24 cellular contexts compared by ENCODE assay signal in genomic region chr1:1487701-1488100, GRCh38. TPM values are rescaled to one million over a fixed set of nuclear protein-coding genes. Genes with fewer than 3 reads are reported as not detected.
DNase-seq lines count a peak whose midpoint lies in the region; ATAC-seq, FAIRE-seq and TF ChIP-seq lines count a peak whose summit lies in the region.
"Had no signal": no experiment of that assay in that cellular context is flagged by ENCODE, and none has a peak within 500 bp of the region (broad histone marks: within the 10 kb centered on the region; RNA-seq: fewer than 3 reads in every experiment).

No MANE protein-coding gene starts in this region.

- 95% methylated on average over 14 of the region's 18 CpGs for WGBS in K562 (ENCODE audit: insufficient coverage, low coverage, missing lambda C conversion rate)
- no CpG with 5 or more reads among the region's 18 CpGs for WGBS in neuronal stem cell (ENCODE audit: extremely low coverage in 2 of 2, insufficient read length in 2 of 2, insufficient replicate concordance in 1 of 2), 2 donors

- no peaks in the 10 kb centered on the region for H3K79me1 ChIP-seq in neuronal stem cell (ENCODE audit: low read depth, low read length)

- no peak for ATAC-seq in K562
- ATAC-seq in GM23338, result no peak
- ATAC-seq: A549; CD8-positive, alpha-beta T cell had no signal

- peak overlapping the region; percentile 65 for H4K8ac ChIP-seq in neuronal stem cell (ENCODE audit: low read depth, low read length)

- H3K4me2 ChIP-seq in K562 (ENCODE audit: insufficient read depth, low read length), result no peak overlapping the region
- H3K4me2 ChIP-seq in neuronal stem cell (ENCODE audit: insufficient read depth, low read length, poor library complexity, severe bottlenecking), result no peak overlapping the region
- H3K4me2 ChIP-seq in GM23338, result no peak overlapping the region
- H3K4me2 ChIP-seq: A549; BLaER1 treated with 17β-estradiol and CSF1 and Interleukin-3, amounts not matched to agents 10 nM and 100 nM had no signal

- TF ChIP-seq EP300 in K562 (IDR thresholded peaks at IDR 0.05; ENCODE audit: low read length), result no peak

- H3K9ac ChIP-seq in K562 (ENCODE audit: insufficient read depth in 1 of 2, low read depth in 2 of 2, low read length in 2 of 2), result no peak overlapping the region
- H3K9ac ChIP-seq in neuronal stem cell (ENCODE audit: low read depth, low read length, poor library complexity), result no peak overlapping the region
- H3K9ac ChIP-seq: BLaER1 treated with 17β-estradiol and CSF1 and Interleukin-3, amounts not matched to agents 10 nM and 100 nM had no signal

- H2AK5ac ChIP-seq in neuronal stem cell (ENCODE audit: low read depth, low read length), result no peak overlapping the region

- in situ Hi-C loops in K562 (cut with MboI), result no loop called here
- in situ Hi-C loops in brain microvascular endothelial cell (cut with HindIII; ENCODE audit: low pct_ligation_motif_present, low sequenced_read_pairs), result no loop called here

- H3K9me2 ChIP-seq in GM23338 (ENCODE audit: insufficient read depth), result no peaks in the 10 kb centered on the region

- 0 out of 2 replicates have a peak, but pooled peaks cover 11% of the 10 kb centered on the region for H3F3A ChIP-seq in GM23338 (replicated peaks; ENCODE audit: low read depth)

- no peak overlapping the region for H2BK120ac ChIP-seq in neuronal stem cell (ENCODE audit: low read depth, low read length)

- no peak overlapping the region for H3K14ac ChIP-seq in neuronal stem cell (ENCODE audit: low read length)

- TF ChIP-seq CTCF in RWPE1 (conservative IDR thresholded peaks at IDR 0.05; ENCODE audit: low read depth), result no peak
- TF ChIP-seq CTCF in K562 (IDR thresholded peaks at IDR 0.05 in 2 of 3, conservative IDR thresholded peaks at IDR 0.05 in 1 of 3; ENCODE audit: insufficient read depth in 2 of 3, low read depth in 1 of 3, low read length in 3 of 3), result no peak
- no peak for TF ChIP-seq CTCF in brain microvascular endothelial cell (IDR thresholded peaks at IDR 0.05; ENCODE audit: low read depth, low read length, missing control alignments)
- no peak for TF ChIP-seq CTCF in GM23338 (conservative IDR thresholded peaks at IDR 0.05; ENCODE audit: low read depth in 2 of 2)

- H3K4me1 ChIP-seq in K562 (replicated peaks in 1 of 2; ENCODE audit: control insufficient read depth in 2 of 2, insufficient read depth in 2 of 2, low read length in 2 of 2) (peaks cover 0 to 7% of the 10 kb centered on the region in 2 experiments; a peak in 1 of 5 replicates), neuronal stem cell (ENCODE audit: control insufficient read depth in 2 of 2, insufficient read depth in 1 of 2, low read depth in 1 of 2, low read length in 2 of 2) (no peaks in the 10 kb centered on the region), GM23338 (ENCODE audit: insufficient read depth) (no peaks in the 10 kb centered on the region)
- H3K4me1 ChIP-seq: A549, Caco-2 had no signal

- no peak for DNase-seq in activated naive CD4-positive, alpha-beta T cell treated with Interleukin-2 at 50 U/mL for 16 hours
- DNase-seq in RWPE1 (ENCODE audit: low spot score) (no peak), K562 (ENCODE audit: extremely low read depth in 1 of 4, low spot score in 3 of 4) (no peak), neuronal stem cell (ENCODE audit: low spot score) (no peak), brain microvascular endothelial cell (no peak), GM23338 (ENCODE audit: low spot score) (no peak)
- DNase-seq: AML-193; Caco-2; Calu3; CD4-positive, alpha-beta T cell; CD8-positive, alpha-beta T cell; DMS79 treated with DMSO at 0.1 percent for 48 hours; GF-D8 had no signal

- H3K4me3 ChIP-seq in K562 (no peak overlapping the region), neuronal stem cell (ENCODE audit: low read length in 2 of 2) (no peak overlapping the region), brain microvascular endothelial cell (ENCODE audit: low read depth, low read length) (no peak overlapping the region), GM23338 (no peak overlapping the region)
- H3K4me3 ChIP-seq: A549; BLaER1 treated with 17β-estradiol and CSF1 and Interleukin-3, amounts not matched to agents 10 nM and 100 nM had no signal

- no peak overlapping the region for H3K4me3 Mint-ChIP-seq in activated naive CD4-positive, alpha-beta T cell treated with anti-CD3 and anti-CD28 coated beads, Interleukin-2, amount 50 U/mL, for 24 hours
- H3K4me3 Mint-ChIP-seq in GM23338, result no peak overlapping the region
- H3K4me3 Mint-ChIP-seq: B cell; CD4-positive, alpha-beta T cell; CD8-positive, alpha-beta T cell had no signal

- H2BK5ac ChIP-seq in neuronal stem cell (ENCODE audit: low read length), result no peak overlapping the region

- H3K27ac Mint-ChIP-seq in activated naive CD4-positive, alpha-beta T cell treated with anti-CD3 and anti-CD28 coated beads, Interleukin-2, amount 50 U/mL, for 24 hours, result peak overlapping the region; percentile 30
- no peak overlapping the region for H3K27ac Mint-ChIP-seq in GM23338
- H3K27ac Mint-ChIP-seq: B cell; CD4-positive, alpha-beta T cell; CD8-positive, alpha-beta T cell had no signal

- H3K27ac ChIP-seq in RWPE1 (peak overlapping the region; percentile 5; the same call in 1 of the 2 replicates), K562 (ENCODE audit: extremely low read depth, low read depth, low read length) (no peak overlapping the region), neuronal stem cell (replicated peaks; ENCODE audit: low read length) (no peak overlapping the region), brain microvascular endothelial cell (no peak overlapping the region), GM23338 (ENCODE audit: low read depth) (no peak overlapping the region)
- H3K27ac ChIP-seq: 22Rv1; A549; BLaER1 treated with 17β-estradiol and CSF1 and Interleukin-3, amounts not matched to agents 10 nM and 100 nM; C4-2B had no signal

- H3K27me3 Mint-ChIP-seq in activated naive CD4-positive, alpha-beta T cell treated with anti-CD3 and anti-CD28 coated beads, Interleukin-2, amount 50 U/mL, for 24 hours, result no peaks in the 10 kb centered on the region
- H3K27me3 Mint-ChIP-seq in GM23338 (ENCODE audit: insufficient read depth, low read depth, poor library complexity), result peaks cover 2% of the 10 kb centered on the region
- H3K27me3 Mint-ChIP-seq: B cell; CD4-positive, alpha-beta T cell had no signal

- no peak overlapping the region for H2BK12ac ChIP-seq in neuronal stem cell (ENCODE audit: low read length)

- peak overlapping the region; percentile 55 for H3K23ac ChIP-seq in neuronal stem cell (ENCODE audit: low read depth, low read length, poor library complexity)

- no peak overlapping the region for H2AFZ ChIP-seq in K562 (ENCODE audit: low read depth, low read length)
- no peak overlapping the region for H2AFZ ChIP-seq in neuronal stem cell (ENCODE audit: low read length)
- H2AFZ ChIP-seq in GM23338, result no peak overlapping the region

- H3K27me3 ChIP-seq in K562 (ENCODE audit: control insufficient read depth in 2 of 2, insufficient read depth in 2 of 2, low read length in 2 of 2) (no peaks in the 10 kb centered on the region; a peak in 1 of 5 replicates), neuronal stem cell (ENCODE audit: control insufficient read depth in 3 of 3, insufficient read depth in 3 of 3, low read depth in 1 of 3, low read length in 3 of 3) (no peaks in the 10 kb centered on the region), brain microvascular endothelial cell (replicated peaks) (no peaks in the 10 kb centered on the region), GM23338 (ENCODE audit: insufficient read depth) (no peaks in the 10 kb centered on the region)
- H3K27me3 ChIP-seq: BLaER1 treated with 17β-estradiol and CSF1 and Interleukin-3, amounts not matched to agents 10 nM and 100 nM had no signal

- H3K36me3 Mint-ChIP-seq in activated naive CD4-positive, alpha-beta T cell treated with anti-CD3 and anti-CD28 coated beads, Interleukin-2, amount 50 U/mL, for 24 hours, result peaks cover 5% of the 10 kb centered on the region
- H3K36me3 Mint-ChIP-seq in GM23338 (ENCODE audit: low read depth), result peaks cover 74% of the 10 kb centered on the region

- H4K20me1 ChIP-seq in K562 (replicated peaks; ENCODE audit: control insufficient read depth, insufficient read depth, low read length), result no peaks in the 10 kb centered on the region
- 0 out of 2 replicates have a peak, but pooled peaks cover 3% of the 10 kb centered on the region for H4K20me1 ChIP-seq in GM23338 (replicated peaks; ENCODE audit: insufficient read depth)

- H3K18ac ChIP-seq in neuronal stem cell (ENCODE audit: low read length), result no peak overlapping the region

- peaks cover 87% of the 10 kb centered on the region for H3K36me3 ChIP-seq in K562 (ENCODE audit: control insufficient read depth, insufficient read depth, low read length)
- H3K36me3 ChIP-seq in neuronal stem cell (replicated peaks in 1 of 2; ENCODE audit: control insufficient read depth in 2 of 2, insufficient read depth in 2 of 2, low read length in 2 of 2), result peaks cover 26 to 78% of the 10 kb centered on the region in 2 donors
- H3K36me3 ChIP-seq in brain microvascular endothelial cell (replicated peaks), result peaks cover 63% of the 10 kb centered on the region
- peaks cover 21% of the 10 kb centered on the region for H3K36me3 ChIP-seq in GM23338 (ENCODE audit: insufficient read depth)

- peaks cover 16% of the 10 kb centered on the region for H3K9me3 ChIP-seq in K562 (replicated peaks; ENCODE audit: control insufficient read depth, insufficient read depth, low read depth, low read length)
- H3K9me3 ChIP-seq in neuronal stem cell (replicated peaks in 1 of 2; ENCODE audit: control insufficient read depth in 2 of 2, insufficient read depth in 1 of 2, low read depth in 1 of 2, low read length in 2 of 2), result peaks cover 3 to 15% of the 10 kb centered on the region in 2 donors
- H3K9me3 ChIP-seq: A549, Caco-2 had no signal

- H3K79me2 ChIP-seq in K562 (ENCODE audit: control insufficient read depth, insufficient read depth, low read length) (no peaks in the 10 kb centered on the region), GM23338 (replicated peaks; ENCODE audit: insufficient read depth) (no peaks in the 10 kb centered on the region)

- H3K4me1 Mint-ChIP-seq in activated naive CD4-positive, alpha-beta T cell treated with anti-CD3 and anti-CD28 coated beads, Interleukin-2, amount 50 U/mL, for 24 hours, result no peaks in the 10 kb centered on the region
- H3K4me1 Mint-ChIP-seq in GM23338, result no peaks in the 10 kb centered on the region
- H3K4me1 Mint-ChIP-seq: B cell had no signal

- POLR2A ChIA-PET in RWPE1 (lab: Yijun Ruan, JAX; ENCODE audit: low non-redundant PET), result no interaction called here
- POLR2A ChIA-PET in K562 (lab: Yijun Ruan, JAX), result interaction anchor here (0.6 kb wide), 1 partner anchor 104 kb away, joined by 3 read pairs; no protein-coding TSS in a partner anchor

- H3K9me3 Mint-ChIP-seq in activated naive CD4-positive, alpha-beta T cell treated with anti-CD3 and anti-CD28 coated beads, Interleukin-2, amount 50 U/mL, for 24 hours, result no peaks in the 10 kb centered on the region
- H3K9me3 Mint-ChIP-seq in GM23338, result no peaks in the 10 kb centered on the region; the same call in 2 of the 3 replicates
- H3K9me3 Mint-ChIP-seq: CD4-positive, alpha-beta T cell; CD8-positive, alpha-beta T cell had no signal

- TF ChIP-seq POLR2A in K562 (conservative IDR thresholded peaks at IDR 0.05), result no peak

- no peak overlapping the region for H3K4ac ChIP-seq in neuronal stem cell (ENCODE audit: low read length)

- BruUV-seq in K562 (replicated peaks; lab: Mats Ljungman, UMichigan), result no TSS peak

- CTCF ChIA-PET in RWPE1 (lab: Yijun Ruan, JAX) (interaction anchor here (0.8 kb wide), 1 partner anchor 18 kb away, joined by 3 read pairs; no protein-coding TSS in a partner anchor), K562 (lab: Yijun Ruan, JAX; ENCODE audit: low intra/inter-chr PET ratio) (no interaction called here)

- no peak overlapping the region for H4K91ac ChIP-seq in neuronal stem cell (ENCODE audit: low read depth, low read length, poor library complexity)

- intact Hi-C loops in K562 (cut with micrococcal nuclease), result no loop called here

- no peak overlapping the region for H2BK15ac ChIP-seq in neuronal stem cell (ENCODE audit: low read length)

- H3K9me1 ChIP-seq in K562 (ENCODE audit: control insufficient read depth, insufficient read depth, low read length), result no peaks in the 10 kb centered on the region

- no peak for FAIRE-seq in K562 (lab: Jason Lieb, UNC)
- FAIRE-seq: A549, D721Med, G401.6, GM12892, GM18507 had no signal

- TF ChIP-seq RAD21 in K562 (CRISPR knock-in tag; conservative IDR thresholded peaks at IDR 0.05 in 1 of 2, IDR thresholded peaks at IDR 0.05 in 1 of 2), result no peak

RNA-seq across cellular contexts. Expression of gene ATAD3B, which starts 16.1 kb away (rescaled TPM):
- 197 and 522 TPM in 2 replicates for total RNA-seq in K562 (2011; cell fraction: chromatin; rRNA removed; ENCODE audit: low replicate concordance)
- total RNA-seq in K562 (2011; cell fraction: nucleolus; rRNA removed), result 417 and 489 TPM in 2 replicates
- total RNA-seq in K562 (2011; cell fraction: nucleoplasm; rRNA removed), result 246 and 263 TPM in 2 replicates
- total RNA-seq in K562 (2014; rRNA removed) (106 and 126 TPM in 2 replicates), K562 (2014; rRNA removed; fragmentation: Illumina TruSeq; extraction: Trizol) (10.3 and 15.6 TPM in 2 replicates), K562 (2015; rRNA removed; fragmentation: Illumina TruSeq; extraction: Trizol) (43.2 and 45.2 TPM in 2 replicates), K562 (2021) (92.0 and 93.4 TPM in 2 replicates)
- polyA plus RNA-seq in K562 (2011; rRNA removed) (27.7 and 27.9 TPM in 2 replicates), K562 (2014; fragmentation: Illumina TruSeq; extraction: Trizol) (18.9 and 42.2 TPM in 2 replicates), K562 (2014; fragmentation: Nextera tagmentation; extraction: Ambion mirVana) (under 1 TPM; 0.07 to 0.77 TPM), K562 (2014; rRNA removed) (113 and 117 TPM in 2 replicates), GM23338 (2016; fragmentation: Nextera tagmentation; extraction: Ambion mirVana) (32.3 and 37.8 TPM in 2 replicates)
- 18.3 and 42.9 TPM in 2 replicates for polyA plus RNA-seq in K562 (2011; cell fraction: cytosol; rRNA removed)
- polyA plus RNA-seq in K562 (2011; cell fraction: nucleus; rRNA removed), result 168 and 341 TPM in 2 replicates
- polyA plus RNA-seq in K562 (2012), result 31.9 and 52.8 TPM in 2 replicates
- polyA minus RNA-seq in K562 (2011; rRNA and poly(A)+ RNA removed), result 6.7 and 14.8 TPM in 2 replicates
- 23.6 and 41.7 TPM in 2 replicates for polyA minus RNA-seq in K562 (2011; cell fraction: cytosol; rRNA and poly(A)+ RNA removed)
- polyA minus RNA-seq in K562 (2011; cell fraction: nucleus; rRNA and poly(A)+ RNA removed), result 44.3 and 53.4 TPM in 2 replicates
- polyA plus RNA-seq in neuronal stem cell (2013, experiment 1 of 2), result 8.4 TPM
- polyA plus RNA-seq in neuronal stem cell (2013, experiment 2 of 2), result 8.2 TPM
- total RNA-seq in GM23338 (2014; rRNA removed; shearing (Covaris generic)), result 61.4 and 63.4 TPM in 2 replicates

RNA-seq across cellular contexts. Expression of gene ATAD3A, which starts 24.3 kb away (rescaled TPM):
- 54.7 and 190 TPM in 2 replicates for total RNA-seq in K562 (2011; cell fraction: chromatin; rRNA removed; ENCODE audit: low replicate concordance)
- 155 and 182 TPM in 2 replicates for total RNA-seq in K562 (2011; cell fraction: nucleolus; rRNA removed)
- total RNA-seq in K562 (2011; cell fraction: nucleoplasm; rRNA removed), result 64.8 and 77.4 TPM in 2 replicates
- total RNA-seq in K562 (2014; rRNA removed) (173 and 183 TPM in 2 replicates), K562 (2014; rRNA removed; fragmentation: Illumina TruSeq; extraction: Trizol) (18.6 and 20.2 TPM in 2 replicates), K562 (2015; rRNA removed; fragmentation: Illumina TruSeq; extraction: Trizol) (80.1 and 87.1 TPM in 2 replicates), K562 (2021) (151 and 167 TPM in 2 replicates)
- polyA plus RNA-seq in K562 (2011; rRNA removed) (36.7 and 40.8 TPM in 2 replicates), K562 (2014; fragmentation: Illumina TruSeq; extraction: Trizol) (29.2 and 90.5 TPM in 2 replicates), K562 (2014; fragmentation: Nextera tagmentation; extraction: Ambion mirVana) (1 to 10 TPM in 1 of 2 experiments, under 1 TPM in 1; 0.10 to 1.0 TPM), K562 (2014; rRNA removed) (123 and 131 TPM in 2 replicates), GM23338 (2016; fragmentation: Nextera tagmentation; extraction: Ambion mirVana) (36.5 and 39.3 TPM in 2 replicates)
- polyA plus RNA-seq in K562 (2011; cell fraction: cytosol; rRNA removed), result 47.1 and 118 TPM in 2 replicates
- 98.3 and 162 TPM in 2 replicates for polyA plus RNA-seq in K562 (2011; cell fraction: nucleus; rRNA removed)
- polyA plus RNA-seq in K562 (2012), result 69.9 and 90.0 TPM in 2 replicates
- 14.9 and 33.5 TPM in 2 replicates for polyA minus RNA-seq in K562 (2011; rRNA and poly(A)+ RNA removed)
- 50.2 and 62.0 TPM in 2 replicates for polyA minus RNA-seq in K562 (2011; cell fraction: cytosol; rRNA and poly(A)+ RNA removed)
- 28.4 and 31.9 TPM in 2 replicates for polyA minus RNA-seq in K562 (2011; cell fraction: nucleus; rRNA and poly(A)+ RNA removed)
- polyA plus RNA-seq in neuronal stem cell (2013, experiment 1 of 2), result 20.2 TPM
- polyA plus RNA-seq in neuronal stem cell (2013, experiment 2 of 2), result 19.1 TPM
- 71.4 and 80.3 TPM in 2 replicates for total RNA-seq in GM23338 (2014; rRNA removed; shearing (Covaris generic))

RNA-seq across cellular contexts. Expression of gene ATAD3C, which starts 38.2 kb away (rescaled TPM):
- 0.21 TPM in 1 of 2 replicates, not detected in the other for total RNA-seq in K562 (2011; cell fraction: chromatin; rRNA removed; ENCODE audit: low replicate concordance)
- under 0.01 and 0.13 TPM in 2 replicates for total RNA-seq in K562 (2011; cell fraction: nucleolus; rRNA removed)
- total RNA-seq in K562 (2011; cell fraction: nucleoplasm; rRNA removed), result 0.07 and 0.23 TPM in 2 replicates
- total RNA-seq in K562 (2014; rRNA removed), result not detected in 2 replicates
- not detected in 2 replicates for total RNA-seq in K562 (2014; rRNA removed; fragmentation: Illumina TruSeq; extraction: Trizol)
- total RNA-seq in K562 (2015; rRNA removed; fragmentation: Illumina TruSeq; extraction: Trizol), result not detected in 2 replicates
- 0.18 and 0.60 TPM in 2 replicates for total RNA-seq in K562 (2021)
- 0.03 and 0.04 TPM in 2 replicates for polyA plus RNA-seq in K562 (2011; rRNA removed)
- polyA plus RNA-seq in K562 (2011; cell fraction: cytosol; rRNA removed), result 0.09 and 0.16 TPM in 2 replicates
- polyA plus RNA-seq in K562 (2011; cell fraction: nucleus; rRNA removed), result 0.10 and 0.21 TPM in 2 replicates
- 0.05 and 0.39 TPM in 2 replicates for polyA plus RNA-seq in K562 (2012)
- polyA plus RNA-seq in K562 (2014; fragmentation: Illumina TruSeq; extraction: Trizol), result not detected in 2 replicates
- not detected for polyA plus RNA-seq in K562 (2014; fragmentation: Nextera tagmentation; extraction: Ambion mirVana)
- not detected in 2 replicates for polyA plus RNA-seq in K562 (2014; rRNA removed)
- polyA minus RNA-seq in K562 (2011; rRNA and poly(A)+ RNA removed), result not detected in 2 replicates
- not detected in 2 replicates for polyA minus RNA-seq in K562 (2011; cell fraction: cytosol; rRNA and poly(A)+ RNA removed)
- 0.11 TPM in 1 of 2 replicates, not detected in the other for polyA minus RNA-seq in K562 (2011; cell fraction: nucleus; rRNA and poly(A)+ RNA removed)
- 0.45 TPM for polyA plus RNA-seq in neuronal stem cell (2013, experiment 1 of 2)
- polyA plus RNA-seq in neuronal stem cell (2013, experiment 2 of 2), result 0.42 TPM
- 0.45 and 1.2 TPM in 2 replicates for total RNA-seq in GM23338 (2014; rRNA removed; shearing (Covaris generic))
- polyA plus RNA-seq in GM23338 (2016; fragmentation: Nextera tagmentation; extraction: Ambion mirVana), result 1.1 and 1.3 TPM in 2 replicates
- total RNA-seq: A172 had no signal
- polyA plus RNA-seq: A549 had no signal

RNA-seq across cellular contexts. Expression of gene VWA1, which starts 52.2 kb away (rescaled TPM):
- 0.76 and 5.5 TPM in 2 replicates for total RNA-seq in K562 (2011; cell fraction: chromatin; rRNA removed; ENCODE audit: low replicate concordance)
- 5.1 and 7.2 TPM in 2 replicates for total RNA-seq in K562 (2011; cell fraction: nucleolus; rRNA removed)
- total RNA-seq in K562 (2011; cell fraction: nucleoplasm; rRNA removed), result 1.9 and 3.4 TPM in 2 replicates
- 4.0 and 4.6 TPM in 2 replicates for total RNA-seq in K562 (2014; rRNA removed)
- 0.03 and 0.04 TPM in 2 replicates for total RNA-seq in K562 (2014; rRNA removed; fragmentation: Illumina TruSeq; extraction: Trizol)
- total RNA-seq in K562 (2015; rRNA removed; fragmentation: Illumina TruSeq; extraction: Trizol), result 0.98 and 1.2 TPM in 2 replicates
- total RNA-seq in K562 (2021), result 6.4 and 7.1 TPM in 2 replicates
- polyA plus RNA-seq in K562 (2011; rRNA removed), result 0.85 and 1.6 TPM in 2 replicates
- polyA plus RNA-seq in K562 (2011; cell fraction: cytosol; rRNA removed), result 1.3 and 7.5 TPM in 2 replicates
- polyA plus RNA-seq in K562 (2011; cell fraction: nucleus; rRNA removed), result 3.0 and 6.5 TPM in 2 replicates
- 3.8 and 6.1 TPM in 2 replicates for polyA plus RNA-seq in K562 (2012)
- polyA plus RNA-seq in K562 (2014; fragmentation: Illumina TruSeq; extraction: Trizol), result 0.16 and 0.84 TPM in 2 replicates
- polyA plus RNA-seq in K562 (2014; fragmentation: Nextera tagmentation; extraction: Ambion mirVana), result under 1 TPM; 0.01 to 0.06 TPM
- polyA plus RNA-seq in K562 (2014; rRNA removed), result 2.6 and 3.0 TPM in 2 replicates
- 0.42 and 0.69 TPM in 2 replicates for polyA minus RNA-seq in K562 (2011; rRNA and poly(A)+ RNA removed)
- polyA minus RNA-seq in K562 (2011; cell fraction: cytosol; rRNA and poly(A)+ RNA removed), result 2.0 and 2.4 TPM in 2 replicates
- 2.7 and 4.3 TPM in 2 replicates for polyA minus RNA-seq in K562 (2011; cell fraction: nucleus; rRNA and poly(A)+ RNA removed)
- 5.0 TPM for polyA plus RNA-seq in neuronal stem cell (2013, experiment 1 of 2)
- 4.8 TPM for polyA plus RNA-seq in neuronal stem cell (2013, experiment 2 of 2)
- total RNA-seq in GM23338 (2014; rRNA removed; shearing (Covaris generic)), result 21.9 and 31.5 TPM in 2 replicates
- 7.2 and 7.9 TPM in 2 replicates for polyA plus RNA-seq in GM23338 (2016; fragmentation: Nextera tagmentation; extraction: Ambion mirVana)
- total RNA-seq: B cell; CD4-positive, alpha-beta T cell; CD8-positive, alpha-beta T cell had no signal

RNA-seq across cellular contexts. Expression of gene TMEM240, which starts 52.7 kb away (rescaled TPM):
- total RNA-seq in K562 (2011; cell fraction: chromatin; rRNA removed; ENCODE audit: low replicate concordance), result 1.2 and 8.3 TPM in 2 replicates
- total RNA-seq in K562 (2011; cell fraction: nucleolus; rRNA removed), result 5.3 and 6.0 TPM in 2 replicates
- total RNA-seq in K562 (2011; cell fraction: nucleoplasm; rRNA removed), result 2.6 and 6.0 TPM in 2 replicates
- 0.78 TPM in 1 of 2 replicates, not detected in the other for total RNA-seq in K562 (2014; rRNA removed)
- total RNA-seq in K562 (2014; rRNA removed; fragmentation: Illumina TruSeq; extraction: Trizol), result not detected in 2 replicates
- 0.38 and 0.43 TPM in 2 replicates for total RNA-seq in K562 (2015; rRNA removed; fragmentation: Illumina TruSeq; extraction: Trizol)
- total RNA-seq in K562 (2021), result 1.3 and 2.0 TPM in 2 replicates
- 0.24 TPM in 2 replicates for polyA plus RNA-seq in K562 (2011; rRNA removed)
- 0.46 TPM in 1 of 2 replicates, not detected in the other for polyA plus RNA-seq in K562 (2011; cell fraction: cytosol; rRNA removed)
- polyA plus RNA-seq in K562 (2011; cell fraction: nucleus; rRNA removed), result 3.5 and 8.1 TPM in 2 replicates
- 1.1 and 3.2 TPM in 2 replicates for polyA plus RNA-seq in K562 (2012)
- not detected in 2 replicates for polyA plus RNA-seq in K562 (2014; fragmentation: Illumina TruSeq; extraction: Trizol)
- not detected for polyA plus RNA-seq in K562 (2014; fragmentation: Nextera tagmentation; extraction: Ambion mirVana)
- polyA plus RNA-seq in K562 (2014; rRNA removed), result 0.28 and 0.94 TPM in 2 replicates
- polyA minus RNA-seq in K562 (2011; rRNA and poly(A)+ RNA removed), result not detected in 2 replicates
- polyA minus RNA-seq in K562 (2011; cell fraction: cytosol; rRNA and poly(A)+ RNA removed), result not detected in 2 replicates
- 0.56 and 0.67 TPM in 2 replicates for polyA minus RNA-seq in K562 (2011; cell fraction: nucleus; rRNA and poly(A)+ RNA removed)
- polyA plus RNA-seq in neuronal stem cell (2013, experiment 1 of 2), result 8.8 TPM
- polyA plus RNA-seq in neuronal stem cell (2013, experiment 2 of 2), result 8.6 TPM
- total RNA-seq in GM23338 (2014; rRNA removed; shearing (Covaris generic)), result 0.74 and 5.1 TPM in 2 replicates
- 1.8 and 1.9 TPM in 2 replicates for polyA plus RNA-seq in GM23338 (2016; fragmentation: Nextera tagmentation; extraction: Ambion mirVana)
- total RNA-seq: A172 had no signal
